In genomic region chr15:40382580-40383456, GRCh38 we compare ENCODE assay signal across 8 cellular contexts. TPM values are rescaled to one million over a fixed set of nuclear protein-coding genes. Genes with fewer than 3 reads are reported as not detected.
DNase-seq lines count a peak whose midpoint lies in the region; ATAC-seq and TF ChIP-seq lines count a peak whose summit lies in the region.

TSS of gene KNSTRN (plus strand) at chr15:40382721. CDS start at chr15:40382836, 115 bp downstream.

- H3K27ac ChIP-seq in DND-41 (ENCODE audit: low read length) (peak within 1 kb of the TSS; percentile 81), GM23248 (peak within 1 kb of the TSS; percentile 40)

- no peaks in the 10 kb centered on the region for H3K9me2 ChIP-seq in GM23248 (ENCODE audit: insufficient read depth)

- DNase-seq in DND-41 (peak; percentile 92), GM23248 (peak; percentile 96), Kasumi-1 (lab: John Stamatoyannopoulos, UW) (peak; percentile 71 to 80), RKO (ENCODE audit: low spot score) (peak; percentile 96), fibroblast of gingiva (ENCODE audit: low read depth) (peak; percentile 91), naive B cell (peak; percentile 89)
- DNase-seq in activated T-cell treated with anti-CD3 and anti-CD28 coated beads, Interleukin-2, amount 50 U/mL, for 72 hours, result peak; percentile 93 to 94
- DNase-seq in stimulated activated effector memory CD8-positive, alpha-beta T cell treated with anti-CD3 and anti-CD28 coated beads, Interleukin-12 subunit alpha, Interleukin-12 subunit beta, amount 100 ng/mL, for 72 hours (ENCODE audit: low spot score in 2 of 2), result peak; percentile 84 to 95

- in situ Hi-C loops in GM23248 (cut with MboI), result no loop called here

- H2AFZ ChIP-seq in DND-41 (ENCODE audit: low read depth, low read length) (peak within 1 kb of the TSS; percentile 98), GM23248 (peak within 1 kb of the TSS; percentile 99)

- peaks cover 39% of the 10 kb centered on the region for H3K79me2 ChIP-seq in DND-41 (ENCODE audit: insufficient read depth, low read length)
- peaks cover 42% of the 10 kb centered on the region for H3K79me2 ChIP-seq in GM23248 (ENCODE audit: insufficient read depth)

- H3F3A ChIP-seq in GM23248 (ENCODE audit: insufficient read depth), result peaks cover 10% of the 10 kb centered on the region

- no peak for TF ChIP-seq CTCF in DND-41 (IDR thresholded peaks at IDR 0.05; ENCODE audit: borderline replicate concordance, extremely low read depth, low read length, poor library complexity, severe bottlenecking)

- peaks cover 22% of the 10 kb centered on the region for H3K4me1 Mint-ChIP-seq in activated T-cell treated with anti-CD3 and anti-CD28 coated beads, Interleukin-2, amount 50 U/mL, for 72 hours (ENCODE audit: low read depth)
- peaks cover 12 to 17% (median 14%) of the 10 kb centered on the region in 3 donors for H3K4me1 Mint-ChIP-seq in naive B cell
- H3K4me1 Mint-ChIP-seq in stimulated activated effector memory CD8-positive, alpha-beta T cell treated with anti-CD3 and anti-CD28 coated beads, Interleukin-12 subunit alpha, Interleukin-12 subunit beta, amount 100 ng/mL, for 72 hours, result peaks cover 13% of the 10 kb centered on the region

- no peaks in the 10 kb centered on the region for H3K9me3 Mint-ChIP-seq in activated T-cell treated with anti-CD3 and anti-CD28 coated beads, Interleukin-2, amount 50 U/mL, for 72 hours
- no peaks in the 10 kb centered on the region for H3K9me3 Mint-ChIP-seq in naive B cell
- H3K9me3 Mint-ChIP-seq in stimulated activated effector memory CD8-positive, alpha-beta T cell treated with anti-CD3 and anti-CD28 coated beads, Interleukin-12 subunit alpha, Interleukin-12 subunit beta, amount 100 ng/mL, for 72 hours, result no peaks in the 10 kb centered on the region

- no peaks in the 10 kb centered on the region for H3K27me3 Mint-ChIP-seq in activated T-cell treated with anti-CD3 and anti-CD28 coated beads, Interleukin-2, amount 50 U/mL, for 72 hours (ENCODE audit: low read depth)
- no peaks in the 10 kb centered on the region for H3K27me3 Mint-ChIP-seq in naive B cell

- H3K4me2 ChIP-seq in DND-41 (ENCODE audit: insufficient read depth, low read length) (peak within 1 kb of the TSS; percentile 72), GM23248 (ENCODE audit: unreplicated experiment) (peak within 1 kb of the TSS; percentile 97)

- H3K36me3 ChIP-seq in DND-41 (ENCODE audit: insufficient read depth, low read length), result peaks cover 33% of the 10 kb centered on the region
- peaks cover 9% of the 10 kb centered on the region for H3K36me3 ChIP-seq in GM23248 (ENCODE audit: low read depth)

- H3K36me3 Mint-ChIP-seq in activated T-cell treated with anti-CD3 and anti-CD28 coated beads, Interleukin-2, amount 50 U/mL, for 72 hours (ENCODE audit: insufficient read depth in 2 of 2), result peaks cover 12 to 27% of the 10 kb centered on the region in 2 donors
- H3K36me3 Mint-ChIP-seq in naive B cell, result peaks cover 0 to 8% of the 10 kb centered on the region in 2 donors
- H3K36me3 Mint-ChIP-seq in stimulated activated effector memory CD8-positive, alpha-beta T cell treated with anti-CD3 and anti-CD28 coated beads, Interleukin-12 subunit alpha, Interleukin-12 subunit beta, amount 100 ng/mL, for 72 hours, result peaks cover 15% of the 10 kb centered on the region

- no peaks in the 10 kb centered on the region for H3K27me3 ChIP-seq in DND-41 (ENCODE audit: insufficient read depth, low read length, poor library complexity)
- no peaks in the 10 kb centered on the region for H3K27me3 ChIP-seq in GM23248 (replicated peaks; ENCODE audit: insufficient read depth)

- 1 to 2% methylated on average over 57 of the region's 57 CpGs for WGBS in GM23248 (ENCODE audit: low coverage in 1 of 2, low lambda C conversion rate in 2 of 2, missing lambda C conversion rate in 2 of 2), 2 experiments

- H3K4me3 ChIP-seq in DND-41 (ENCODE audit: low read depth in 1 of 2, low read length in 2 of 2), result peak within 1 kb of the TSS; percentile 56 to 65; a peak in 3 of 4 replicates
- peak within 1 kb of the TSS; percentile 95 for H3K4me3 ChIP-seq in GM23248

- H3K9ac ChIP-seq in DND-41 (ENCODE audit: low read depth, low read length), result peak within 1 kb of the TSS; percentile 77
- peak within 1 kb of the TSS; percentile 94 for H3K9ac ChIP-seq in GM23248

- no peaks in the 10 kb centered on the region for H3K9me3 ChIP-seq in DND-41 (ENCODE audit: insufficient read depth, low read length, severe bottlenecking)
- no peaks in the 10 kb centered on the region for H3K9me3 ChIP-seq in GM23248 (ENCODE audit: low read depth)

- ATAC-seq in DND-41 (ENCODE audit: insufficient read depth, low read depth), result peak; percentile 99
- peak; percentile 98 to 99 for ATAC-seq in activated T-cell treated with anti-CD3 and anti-CD28 coated beads, Interleukin-2, amount 50 U/mL, for 72 hours (replicated peaks in 1 of 2)
- peak; percentile 98 to 100 for ATAC-seq in naive B cell (ENCODE audit: low read depth in 2 of 2)
- ATAC-seq in stimulated activated effector memory CD8-positive, alpha-beta T cell treated with anti-CD3 and anti-CD28 coated beads, Interleukin-12 subunit alpha, Interleukin-12 subunit beta, amount 100 ng/mL, for 72 hours, result peak; percentile 99

- H4K20me1 ChIP-seq in DND-41 (ENCODE audit: insufficient read depth, low read length) (peaks cover 8% of the 10 kb centered on the region; the same call in 1 of the 2 replicates), GM23248 (ENCODE audit: insufficient read depth) (no peaks in the 10 kb centered on the region)

- H3K27ac Mint-ChIP-seq in activated T-cell treated with anti-CD3 and anti-CD28 coated beads, Interleukin-2, amount 50 U/mL, for 72 hours, result peak within 1 kb of the TSS; percentile 84
- H3K27ac Mint-ChIP-seq in naive B cell, result peak within 1 kb of the TSS; percentile 41 to 93 (median 89)
- peak within 1 kb of the TSS; percentile 95 for H3K27ac Mint-ChIP-seq in stimulated activated effector memory CD8-positive, alpha-beta T cell treated with anti-CD3 and anti-CD28 coated beads, Interleukin-12 subunit alpha, Interleukin-12 subunit beta, amount 100 ng/mL, for 72 hours

- peaks cover 25% of the 10 kb centered on the region for H3K4me1 ChIP-seq in DND-41 (ENCODE audit: insufficient read depth, low read length)
- H3K4me1 ChIP-seq in GM23248 (ENCODE audit: insufficient read depth), result peaks cover 28% of the 10 kb centered on the region

- H3K4me3 Mint-ChIP-seq in activated T-cell treated with anti-CD3 and anti-CD28 coated beads, Interleukin-2, amount 50 U/mL, for 72 hours, result peak within 1 kb of the TSS; percentile 97 to 99
- peak within 1 kb of the TSS; percentile 88 to 99 (median 98) for H3K4me3 Mint-ChIP-seq in naive B cell
- peak within 1 kb of the TSS; percentile 95 for H3K4me3 Mint-ChIP-seq in stimulated activated effector memory CD8-positive, alpha-beta T cell treated with anti-CD3 and anti-CD28 coated beads, Interleukin-12 subunit alpha, Interleukin-12 subunit beta, amount 100 ng/mL, for 72 hours

RNA-seq across cellular contexts. Expression of gene KNSTRN, which starts in this region (rescaled TPM):
- 31.1 and 35.8 TPM in 2 replicates for total RNA-seq in GM23248 (2014; rRNA removed; shearing (Covaris generic))
- polyA plus RNA-seq in GM23248 (2016; fragmentation: Nextera tagmentation; extraction: Ambion mirVana), result 37.7 and 37.8 TPM in 2 replicates
- 10 to 100 TPM; 47.3 to 61.5 TPM for total RNA-seq in activated T-cell treated with anti-CD3 and anti-CD28 coated beads, Interleukin-2, amount 50 U/mL, for 72 hours
- polyA plus RNA-seq in naive B cell (ENCODE audit: low read depth in 6 of 6), result 1 to 10 TPM; 2.8 to 6.4 (median 3.6) TPM

Comparison
In these comparisons a context has a peak if more than half of its experiments do, and no peak if none do; other contexts are left out.
1. Peak in every context shown above with its lines: DNase-seq, ATAC-seq, H3K4me3 ChIP-seq and H3K27ac ChIP-seq.